ENCODE assay signal across 11 cellular contexts in the genomic region with DNA sequence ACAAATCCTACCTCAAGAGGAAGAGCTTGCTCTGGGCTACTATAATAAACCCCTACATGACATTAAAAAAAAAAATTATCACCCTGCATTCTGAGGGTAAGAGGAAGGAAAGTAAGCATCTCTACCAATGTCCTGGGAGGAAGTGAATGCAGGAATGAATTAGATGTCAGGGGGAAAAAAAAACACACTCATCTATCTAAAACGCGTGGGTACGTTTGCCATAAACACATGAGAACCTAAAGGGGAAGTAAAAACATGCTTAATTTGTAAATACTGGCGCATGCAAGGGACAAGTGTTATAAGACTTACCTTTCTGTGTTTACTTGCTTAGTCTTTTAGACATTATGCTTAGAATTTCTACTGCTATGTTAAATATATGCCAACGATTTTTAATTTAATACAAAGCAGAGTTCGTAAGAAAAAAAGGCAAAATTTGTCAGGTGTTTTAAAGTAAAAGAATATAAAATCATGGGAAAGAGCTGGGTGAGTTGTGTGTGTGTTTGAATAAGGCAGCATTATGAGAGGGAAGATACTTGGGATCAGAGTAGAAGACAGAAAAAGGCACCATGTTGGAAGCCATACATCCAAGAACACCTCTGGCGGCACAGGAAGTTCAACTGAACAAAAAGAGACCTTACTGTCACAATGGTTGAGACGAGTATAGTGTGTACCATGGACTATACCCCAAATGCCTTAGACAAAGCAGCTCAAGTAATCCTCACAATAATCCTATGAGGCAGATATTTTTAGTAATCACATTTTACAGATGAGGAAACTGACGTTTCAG. TPM values are rescaled to one million over a fixed set of nuclear protein-coding genes. Genes with fewer than 3 reads are reported as not detected.
DNase-seq lines count a peak whose midpoint lies in the region; ATAC-seq, FAIRE-seq and TF ChIP-seq lines count a peak whose summit lies in the region.
"Had no signal": no experiment of that assay in that cellular context is flagged by ENCODE, and none has a peak within 500 bp of the region (broad histone marks: within the 10 kb centered on the region; RNA-seq: fewer than 3 reads in every experiment).

No MANE protein-coding gene starts in this region.

- CTCF ChIA-PET in HepG2 (lab: Yijun Ruan, JAX; ENCODE audit: low intra/inter-chr PET ratio, low total read pairs), result no interaction called here
- CTCF ChIA-PET in PC-9 (lab: Charles Lee), result no interaction called here

- no peaks in the 10 kb centered on the region for H3K9me3 Mint-ChIP-seq in type B pancreatic cell

- H3K36me3 Mint-ChIP-seq in type B pancreatic cell, result peaks cover 3% of the 10 kb centered on the region

- no peak for DNase-seq in HepG2 (ENCODE audit: low spot score)
- DNase-seq in right lobe of liver, result no peak
- DNase-seq in PC-9, result no peak
- DNase-seq in fibroblast of mammary gland (ENCODE audit: low read depth), result no peak
- no peak for DNase-seq in type B pancreatic cell (ENCODE audit: extremely low spot score, unreplicated experiment)
- no peak for DNase-seq in occipital lobe (lab: John Stamatoyannopoulos, UW)
- DNase-seq: activated gamma-delta T cell treated with Interleukin-2 at 50 U/mL for 16 hours, GDM1, NCI-H2171 treated with DMSO at 0.1 percent for 48 hours had no signal

- intact Hi-C loops in HepG2 (cut with micrococcal nuclease; ENCODE audit: unreplicated experiment), result loop anchor here (5.0 kb wide), 2 partner anchors 38 to 53 kb away; a partner anchor contains a TSS
- intact Hi-C loops in right lobe of liver (cut with DNase I), result no loop called here
- intact Hi-C loops in PC-9 (cut with micrococcal nuclease; ENCODE audit: unreplicated experiment), result no loop called here

- H3K27me3 Mint-ChIP-seq in type B pancreatic cell, result no peaks in the 10 kb centered on the region

- TSS peak; percentile 57 for BruUV-seq in HepG2 (replicated peaks; lab: Mats Ljungman, UMichigan)
- BruUV-seq in PC-9 (replicated peaks; lab: Mats Ljungman, UMichigan), result no TSS peak

- H3K4me1 ChIP-seq in HepG2 (ENCODE audit: insufficient read depth, low read length) (peaks cover 65% of the 10 kb centered on the region), right lobe of liver (peaks cover 0 to 17% (median 3%) of the 10 kb centered on the region in 4 donors), PC-9 (replicated peaks; ENCODE audit: insufficient read depth) (peaks cover 19% of the 10 kb centered on the region)

- no peak overlapping the region for H2AFZ ChIP-seq in HepG2 (ENCODE audit: low read length)
- no peak overlapping the region for H2AFZ ChIP-seq in PC-9

- in situ Hi-C loops in HepG2 (cut with HindIII; ENCODE audit: extremely low pct_ligation_motif_present, low pct_unique_long_range_greater_than_20kb), result no loop called here

- H3K4me3 Mint-ChIP-seq in type B pancreatic cell, result peak overlapping the region; percentile 90

- H3K9ac ChIP-seq in HepG2 (ENCODE audit: insufficient read depth, low read depth, low read length), result peak overlapping the region; percentile 88

- H3K4me1 Mint-ChIP-seq in type B pancreatic cell (ENCODE audit: unreplicated experiment), result peaks cover 27% of the 10 kb centered on the region

- H3K9me3 ChIP-seq in HepG2 (ENCODE audit: low read length) (no peaks in the 10 kb centered on the region), right lobe of liver (no peaks in the 10 kb centered on the region), PC-9 (ENCODE audit: insufficient read depth, low read depth) (no peaks in the 10 kb centered on the region)

- H3K27ac ChIP-seq in HepG2 (ENCODE audit: extremely low read length, insufficient read depth, low read length) (no peak overlapping the region), right lobe of liver (no peak overlapping the region), PC-9 (no peak overlapping the region)

- H3K79me2 ChIP-seq in HepG2 (ENCODE audit: insufficient read depth, low read length) (peaks cover 11% of the 10 kb centered on the region), PC-9 (ENCODE audit: low read depth) (peaks cover 28% of the 10 kb centered on the region)

- H3K27ac Mint-ChIP-seq in type B pancreatic cell, result peak overlapping the region; percentile 12

- H3K4me2 ChIP-seq in HepG2 (ENCODE audit: low read depth, low read length) (peak overlapping the region; percentile 94), PC-9 (peak overlapping the region; percentile 88)

- H3K4me3 ChIP-seq in HepG2 (replicated peaks in 1 of 3; ENCODE audit: insufficient read depth in 1 of 3, low read depth in 2 of 3, low read length in 3 of 3) (peak overlapping the region; percentile 97 to 99 (median 99); a peak in 4 of 6 replicates), right lobe of liver (peak overlapping the region in 1 of 3 donors; percentile 71), PC-9 (peak overlapping the region; percentile 82; the same call in 1 of the 2 replicates), fibroblast of mammary gland (ENCODE audit: control insufficient read depth, low read depth, low read length) (peak overlapping the region; percentile 90)

- TF ChIP-seq EP300 in HepG2 (IDR thresholded peaks at IDR 0.05; ENCODE audit: low read depth in 2 of 2, low read length in 2 of 2) (no peak), HepG2 (CRISPR knock-in tag; IDR thresholded peaks at IDR 0.05; ENCODE audit: borderline replicate concordance) (no peak)

- WGBS in HepG2 (ENCODE audit: low lambda C conversion rate), result 76% methylated on average over 9 of the region's 9 CpGs
- 62% methylated on average over 9 of the region's 9 CpGs for WGBS in right lobe of liver (ENCODE audit: insufficient coverage, low coverage, low lambda C conversion rate, missing lambda C conversion rate)

- no peaks in the 10 kb centered on the region; the same call in none of the 2 replicates for H3F3A ChIP-seq in PC-9 (ENCODE audit: insufficient read depth, low read depth)

- TF ChIP-seq CTCF in HepG2 (CRISPR knock-in tag; IDR thresholded peaks at IDR 0.05) (no peak), right lobe of liver (IDR thresholded peaks at IDR 0.05) (no peak), PC-9 (conservative IDR thresholded peaks at IDR 0.05) (no peak), fibroblast of mammary gland (conservative IDR thresholded peaks at IDR 0.05; ENCODE audit: control insufficient read depth, insufficient read depth, low read depth, low read length) (no peak), type B pancreatic cell (conservative IDR thresholded peaks at IDR 0.05) (no peak)

- no peak for FAIRE-seq in HepG2 (lab: Jason Lieb, UNC)

- TF ChIP-seq POLR2A in HepG2 (IDR thresholded peaks at IDR 0.05; ENCODE audit: insufficient read depth in 1 of 2, low read depth in 2 of 2, low read length in 2 of 2), result no peak
- TF ChIP-seq POLR2A in right lobe of liver (IDR thresholded peaks at IDR 0.05), result no peak

- POLR2A ChIA-PET in HepG2 (lab: Yijun Ruan, JAX) (no interaction called here), PC-9 (lab: Charles Lee; ENCODE audit: unreplicated experiment) (interaction anchor here (0.5 to 1.0 kb wide), 4 partner anchors 14 to 149 kb away, joined by 3 to 19 read pairs (median 4); no protein-coding TSS in a partner anchor)

- ATAC-seq in HepG2 (no peak), right lobe of liver (no peak), HG03045 (IDR thresholded peaks at IDR 0.05; ENCODE audit: unreplicated experiment) (no peak)
- no peak for ATAC-seq in activated CD4-positive, CD25-positive, alpha-beta regulatory T cell treated with anti-CD3 and anti-CD28 coated beads, Interleukin-2, amount 50 U/mL, for 24 hours

- no peaks in the 10 kb centered on the region for H3K27me3 ChIP-seq in HepG2 (ENCODE audit: control insufficient read depth in 1 of 2, insufficient read depth in 2 of 2, low read length in 2 of 2)
- no peaks in the 10 kb centered on the region for H3K27me3 ChIP-seq in right lobe of liver
- no peaks in the 10 kb centered on the region for H3K27me3 ChIP-seq in PC-9 (ENCODE audit: insufficient read depth, low read depth)

- no peak for TF ChIP-seq RAD21 in HepG2 (CRISPR knock-in tag; IDR thresholded peaks at IDR 0.05)

- H4K20me1 ChIP-seq in HepG2 (ENCODE audit: insufficient read depth, low read length) (no peaks in the 10 kb centered on the region), PC-9 (ENCODE audit: insufficient read depth) (no peaks in the 10 kb centered on the region)

- H3K36me3 ChIP-seq in HepG2 (replicated peaks in 1 of 2; ENCODE audit: control insufficient read depth in 1 of 2, insufficient read depth in 2 of 2, low read length in 2 of 2) (no peaks in the 10 kb centered on the region), right lobe of liver (no peaks in the 10 kb centered on the region), PC-9 (ENCODE audit: low read depth) (no peaks in the 10 kb centered on the region)

- H3K9me2 ChIP-seq in PC-9 (ENCODE audit: insufficient read depth), result no peaks in the 10 kb centered on the region

RNA-seq across cellular contexts. Expression of a gene that starts 1.5 kb away (rescaled TPM):
- 11.7 and 17.5 TPM in 2 replicates for total RNA-seq in HepG2 (2016; rRNA removed; fragmentation: Illumina TruSeq; extraction: Trizol)
- total RNA-seq in HepG2 (2016; cell fraction: cytosol; rRNA removed; fragmentation: Illumina TruSeq; extraction: Trizol; ENCODE audit: low read depth), result 0.71 TPM in 2 replicates
- total RNA-seq in HepG2 (2016; cell fraction: insoluble cytoplasmic fraction; rRNA removed; fragmentation: Illumina TruSeq; extraction: Trizol), result 11.1 and 18.2 TPM in 2 replicates
- total RNA-seq in HepG2 (2016; cell fraction: membrane; rRNA removed; fragmentation: Illumina TruSeq; extraction: Trizol), result 4.1 and 4.7 TPM in 2 replicates
- 8.0 and 8.7 TPM in 2 replicates for total RNA-seq in HepG2 (2016; cell fraction: nucleus; rRNA removed; fragmentation: Illumina TruSeq; extraction: Trizol)
- polyA plus RNA-seq in HepG2 (2011; rRNA removed), result 4.7 and 6.0 TPM in 2 replicates
- polyA plus RNA-seq in HepG2 (2011; cell fraction: cytosol; rRNA removed), result 3.0 and 4.2 TPM in 2 replicates
- polyA plus RNA-seq in HepG2 (2011; cell fraction: nucleus; rRNA removed), result 2.7 and 3.4 TPM in 2 replicates
- 5.0 and 5.4 TPM in 2 replicates for polyA plus RNA-seq in HepG2 (2012)
- polyA plus RNA-seq in HepG2 (2016; cell fraction: cytosol; fragmentation: Illumina TruSeq; extraction: Trizol; ENCODE audit: low read depth), result 0.28 and 0.33 TPM in 2 replicates
- 10.5 and 10.6 TPM in 2 replicates for polyA plus RNA-seq in HepG2 (2016; cell fraction: insoluble cytoplasmic fraction; fragmentation: Illumina TruSeq; extraction: Trizol; ENCODE audit: low read depth)
- polyA plus RNA-seq in HepG2 (2016; cell fraction: membrane; fragmentation: Illumina TruSeq; extraction: Trizol; ENCODE audit: low read depth), result 1.5 and 1.7 TPM in 2 replicates
- 8.9 and 9.4 TPM in 2 replicates for polyA plus RNA-seq in HepG2 (2016; cell fraction: nucleus; fragmentation: Illumina TruSeq; extraction: Trizol; ENCODE audit: insufficient read depth, low read depth)
- 12.8 and 15.2 TPM in 2 replicates for polyA minus RNA-seq in HepG2 (2011; rRNA and poly(A)+ RNA removed; ENCODE audit: low replicate concordance)
- 7.1 and 8.6 TPM in 2 replicates for polyA minus RNA-seq in HepG2 (2011; cell fraction: cytosol; rRNA and poly(A)+ RNA removed)
- 5.3 and 7.1 TPM in 2 replicates for polyA minus RNA-seq in HepG2 (2011; cell fraction: nucleus; rRNA and poly(A)+ RNA removed)
- 1 to 10 TPM; 2.5 to 4.4 (median 3.1) TPM for total RNA-seq in right lobe of liver
- 32.1 and 42.6 TPM in 2 replicates for total RNA-seq in PC-9 (2021)
- total RNA-seq in type B pancreatic cell (ENCODE audit: low replicate concordance), result 17.4 and 17.5 TPM in 2 replicates
- 27.6 TPM for total RNA-seq in occipital lobe

RNA-seq across cellular contexts. Expression of a gene that starts 1.8 kb away (rescaled TPM):
- total RNA-seq in HepG2 (2016; rRNA removed; fragmentation: Illumina TruSeq; extraction: Trizol), result 1.3 and 2.0 TPM in 2 replicates
- total RNA-seq in HepG2 (2016; cell fraction: cytosol; rRNA removed; fragmentation: Illumina TruSeq; extraction: Trizol; ENCODE audit: low read depth), result 0.40 TPM in 1 of 2 replicates, not detected in the other
- 1.4 and 3.0 TPM in 2 replicates for total RNA-seq in HepG2 (2016; cell fraction: insoluble cytoplasmic fraction; rRNA removed; fragmentation: Illumina TruSeq; extraction: Trizol)
- 0.10 and 0.49 TPM in 2 replicates for total RNA-seq in HepG2 (2016; cell fraction: membrane; rRNA removed; fragmentation: Illumina TruSeq; extraction: Trizol)
- total RNA-seq in HepG2 (2016; cell fraction: nucleus; rRNA removed; fragmentation: Illumina TruSeq; extraction: Trizol), result 1.1 TPM in 2 replicates
- polyA plus RNA-seq in HepG2 (2011; rRNA removed), result 0.09 TPM in 2 replicates
- 0.11 TPM in 1 of 2 replicates, not detected in the other for polyA plus RNA-seq in HepG2 (2011; cell fraction: cytosol; rRNA removed)
- 0.05 and 0.24 TPM in 2 replicates for polyA plus RNA-seq in HepG2 (2011; cell fraction: nucleus; rRNA removed)
- 0.05 TPM in 1 of 2 replicates, not detected in the other for polyA plus RNA-seq in HepG2 (2012)
- 0.11 TPM in 1 of 2 replicates, not detected in the other for polyA plus RNA-seq in HepG2 (2016; cell fraction: cytosol; fragmentation: Illumina TruSeq; extraction: Trizol; ENCODE audit: low read depth)
- 0.82 and 1.2 TPM in 2 replicates for polyA plus RNA-seq in HepG2 (2016; cell fraction: insoluble cytoplasmic fraction; fragmentation: Illumina TruSeq; extraction: Trizol; ENCODE audit: low read depth)
- polyA plus RNA-seq in HepG2 (2016; cell fraction: membrane; fragmentation: Illumina TruSeq; extraction: Trizol; ENCODE audit: low read depth), result 0.07 and 0.10 TPM in 2 replicates
- 0.47 and 0.82 TPM in 2 replicates for polyA plus RNA-seq in HepG2 (2016; cell fraction: nucleus; fragmentation: Illumina TruSeq; extraction: Trizol; ENCODE audit: insufficient read depth, low read depth)
- 0.51 TPM in 1 of 2 replicates, not detected in the other for polyA minus RNA-seq in HepG2 (2011; rRNA and poly(A)+ RNA removed; ENCODE audit: low replicate concordance)
- not detected in 2 replicates for polyA minus RNA-seq in HepG2 (2011; cell fraction: cytosol; rRNA and poly(A)+ RNA removed)
- 0.39 TPM in 1 of 2 replicates, not detected in the other for polyA minus RNA-seq in HepG2 (2011; cell fraction: nucleus; rRNA and poly(A)+ RNA removed)
- total RNA-seq in right lobe of liver, result under 1 TPM in 4 of 6 experiments, not detected in 2; 0.12 to 0.42 (median 0.31) TPM
- 4.8 and 7.8 TPM in 2 replicates for total RNA-seq in PC-9 (2021)
- total RNA-seq in type B pancreatic cell (ENCODE audit: low replicate concordance), result 4.0 and 9.7 TPM in 2 replicates
- total RNA-seq in occipital lobe, result 8.1 TPM

RNA-seq across cellular contexts. Expression of a gene that starts 48.0 kb away (rescaled TPM):
- total RNA-seq in HepG2 (2016; rRNA removed; fragmentation: Illumina TruSeq; extraction: Trizol) (0.24 TPM in 1 of 2 replicates, not detected in the other), right lobe of liver (under 1 TPM in 4 of 6 experiments, not detected in 2; 0.20 to 0.47 (median 0.37) TPM), PC-9 (2021) (2.0 and 2.1 TPM in 2 replicates), type B pancreatic cell (ENCODE audit: low replicate concordance) (0.46 and 0.57 TPM in 2 replicates), occipital lobe (0.16 TPM)
- total RNA-seq in HepG2 (2016; cell fraction: cytosol; rRNA removed; fragmentation: Illumina TruSeq; extraction: Trizol; ENCODE audit: low read depth), result 0.20 and 0.35 TPM in 2 replicates
- 0.09 and 0.17 TPM in 2 replicates for total RNA-seq in HepG2 (2016; cell fraction: insoluble cytoplasmic fraction; rRNA removed; fragmentation: Illumina TruSeq; extraction: Trizol)
- total RNA-seq in HepG2 (2016; cell fraction: membrane; rRNA removed; fragmentation: Illumina TruSeq; extraction: Trizol), result 0.12 and 0.17 TPM in 2 replicates
- total RNA-seq in HepG2 (2016; cell fraction: nucleus; rRNA removed; fragmentation: Illumina TruSeq; extraction: Trizol), result 0.38 and 0.43 TPM in 2 replicates
- polyA plus RNA-seq in HepG2 (2011; rRNA removed), result 0.41 and 0.71 TPM in 2 replicates
- polyA plus RNA-seq in HepG2 (2011; cell fraction: cytosol; rRNA removed), result 0.08 and 0.10 TPM in 2 replicates
- 1.8 and 2.3 TPM in 2 replicates for polyA plus RNA-seq in HepG2 (2011; cell fraction: nucleus; rRNA removed)
- polyA plus RNA-seq in HepG2 (2012), result 0.65 and 0.83 TPM in 2 replicates
- not detected in 2 replicates for polyA plus RNA-seq in HepG2 (2016; cell fraction: cytosol; fragmentation: Illumina TruSeq; extraction: Trizol; ENCODE audit: low read depth)
- polyA plus RNA-seq in HepG2 (2016; cell fraction: insoluble cytoplasmic fraction; fragmentation: Illumina TruSeq; extraction: Trizol; ENCODE audit: low read depth), result 0.12 TPM in 1 of 2 replicates, not detected in the other
- polyA plus RNA-seq in HepG2 (2016; cell fraction: membrane; fragmentation: Illumina TruSeq; extraction: Trizol; ENCODE audit: low read depth), result 0.12 TPM in 1 of 2 replicates, not detected in the other
- polyA plus RNA-seq in HepG2 (2016; cell fraction: nucleus; fragmentation: Illumina TruSeq; extraction: Trizol; ENCODE audit: insufficient read depth, low read depth), result 0.67 and 1.4 TPM in 2 replicates
- polyA minus RNA-seq in HepG2 (2011; rRNA and poly(A)+ RNA removed; ENCODE audit: low replicate concordance), result 0.23 and 0.42 TPM in 2 replicates
- not detected in 2 replicates for polyA minus RNA-seq in HepG2 (2011; cell fraction: cytosol; rRNA and poly(A)+ RNA removed)
- 0.62 and 1.5 TPM in 2 replicates for polyA minus RNA-seq in HepG2 (2011; cell fraction: nucleus; rRNA and poly(A)+ RNA removed)

RNA-seq across cellular contexts. Expression of a gene that starts 54.5 kb away (rescaled TPM):
- 26.9 and 27.6 TPM in 2 replicates for total RNA-seq in HepG2 (2016; rRNA removed; fragmentation: Illumina TruSeq; extraction: Trizol)
- 6.7 and 6.9 TPM in 2 replicates for total RNA-seq in HepG2 (2016; cell fraction: cytosol; rRNA removed; fragmentation: Illumina TruSeq; extraction: Trizol; ENCODE audit: low read depth)
- 26.1 and 26.7 TPM in 2 replicates for total RNA-seq in HepG2 (2016; cell fraction: insoluble cytoplasmic fraction; rRNA removed; fragmentation: Illumina TruSeq; extraction: Trizol)
- total RNA-seq in HepG2 (2016; cell fraction: membrane; rRNA removed; fragmentation: Illumina TruSeq; extraction: Trizol), result 10.4 TPM in 2 replicates
- total RNA-seq in HepG2 (2016; cell fraction: nucleus; rRNA removed; fragmentation: Illumina TruSeq; extraction: Trizol), result 19.7 and 22.0 TPM in 2 replicates
- 14.4 and 15.7 TPM in 2 replicates for polyA plus RNA-seq in HepG2 (2011; rRNA removed)
- 15.4 and 20.2 TPM in 2 replicates for polyA plus RNA-seq in HepG2 (2011; cell fraction: cytosol; rRNA removed)
- 25.0 and 27.1 TPM in 2 replicates for polyA plus RNA-seq in HepG2 (2011; cell fraction: nucleus; rRNA removed)
- polyA plus RNA-seq in HepG2 (2012), result 18.1 and 18.4 TPM in 2 replicates
- polyA plus RNA-seq in HepG2 (2016; cell fraction: cytosol; fragmentation: Illumina TruSeq; extraction: Trizol; ENCODE audit: low read depth), result 4.9 and 5.3 TPM in 2 replicates
- 29.6 and 30.1 TPM in 2 replicates for polyA plus RNA-seq in HepG2 (2016; cell fraction: insoluble cytoplasmic fraction; fragmentation: Illumina TruSeq; extraction: Trizol; ENCODE audit: low read depth)
- polyA plus RNA-seq in HepG2 (2016; cell fraction: membrane; fragmentation: Illumina TruSeq; extraction: Trizol; ENCODE audit: low read depth), result 7.6 and 9.5 TPM in 2 replicates
- 20.3 and 23.0 TPM in 2 replicates for polyA plus RNA-seq in HepG2 (2016; cell fraction: nucleus; fragmentation: Illumina TruSeq; extraction: Trizol; ENCODE audit: insufficient read depth, low read depth)
- polyA minus RNA-seq in HepG2 (2011; rRNA and poly(A)+ RNA removed; ENCODE audit: low replicate concordance), result 25.0 and 25.5 TPM in 2 replicates
- polyA minus RNA-seq in HepG2 (2011; cell fraction: cytosol; rRNA and poly(A)+ RNA removed), result 3.9 and 5.6 TPM in 2 replicates
- polyA minus RNA-seq in HepG2 (2011; cell fraction: nucleus; rRNA and poly(A)+ RNA removed), result 37.7 and 42.4 TPM in 2 replicates
- total RNA-seq in right lobe of liver, result 100 to 1,000 TPM in 1 of 6 experiments, 10 to 100 TPM in 5; 31.1 to 123 (median 50.0) TPM
- total RNA-seq in PC-9 (2021), result 135 and 195 TPM in 2 replicates
- 16.0 and 18.9 TPM in 2 replicates for total RNA-seq in type B pancreatic cell (ENCODE audit: low replicate concordance)
- total RNA-seq in occipital lobe, result 6.7 TPM

RNA-seq across cellular contexts. Expression of a gene that starts 54.7 kb away (rescaled TPM):
- 7.9 and 15.9 TPM in 2 replicates for total RNA-seq in HepG2 (2016; rRNA removed; fragmentation: Illumina TruSeq; extraction: Trizol)
- total RNA-seq in HepG2 (2016; cell fraction: cytosol; rRNA removed; fragmentation: Illumina TruSeq; extraction: Trizol; ENCODE audit: low read depth), result 4.5 and 5.3 TPM in 2 replicates
- 5.7 and 18.9 TPM in 2 replicates for total RNA-seq in HepG2 (2016; cell fraction: insoluble cytoplasmic fraction; rRNA removed; fragmentation: Illumina TruSeq; extraction: Trizol)
- total RNA-seq in HepG2 (2016; cell fraction: membrane; rRNA removed; fragmentation: Illumina TruSeq; extraction: Trizol), result 5.6 and 9.7 TPM in 2 replicates
- total RNA-seq in HepG2 (2016; cell fraction: nucleus; rRNA removed; fragmentation: Illumina TruSeq; extraction: Trizol), result 26.2 and 26.6 TPM in 2 replicates
- polyA plus RNA-seq in HepG2 (2011; rRNA removed), result 15.3 and 17.7 TPM in 2 replicates
- 5.3 and 6.1 TPM in 2 replicates for polyA plus RNA-seq in HepG2 (2011; cell fraction: cytosol; rRNA removed)
- polyA plus RNA-seq in HepG2 (2011; cell fraction: nucleus; rRNA removed), result 104 and 129 TPM in 2 replicates
- polyA plus RNA-seq in HepG2 (2012), result 10.4 and 12.2 TPM in 2 replicates
- 5.4 and 5.6 TPM in 2 replicates for polyA plus RNA-seq in HepG2 (2016; cell fraction: cytosol; fragmentation: Illumina TruSeq; extraction: Trizol; ENCODE audit: low read depth)
- 10.3 and 13.4 TPM in 2 replicates for polyA plus RNA-seq in HepG2 (2016; cell fraction: insoluble cytoplasmic fraction; fragmentation: Illumina TruSeq; extraction: Trizol; ENCODE audit: low read depth)
- 8.1 and 9.6 TPM in 2 replicates for polyA plus RNA-seq in HepG2 (2016; cell fraction: membrane; fragmentation: Illumina TruSeq; extraction: Trizol; ENCODE audit: low read depth)
- polyA plus RNA-seq in HepG2 (2016; cell fraction: nucleus; fragmentation: Illumina TruSeq; extraction: Trizol; ENCODE audit: insufficient read depth, low read depth), result 96.8 and 106 TPM in 2 replicates
- polyA minus RNA-seq in HepG2 (2011; rRNA and poly(A)+ RNA removed; ENCODE audit: low replicate concordance), result 34.5 and 36.8 TPM in 2 replicates
- polyA minus RNA-seq in HepG2 (2011; cell fraction: cytosol; rRNA and poly(A)+ RNA removed), result 6.0 and 8.1 TPM in 2 replicates
- 38.1 and 42.3 TPM in 2 replicates for polyA minus RNA-seq in HepG2 (2011; cell fraction: nucleus; rRNA and poly(A)+ RNA removed)
- 10 to 100 TPM in 5 of 6 experiments, 1 to 10 TPM in 1; 5.5 to 15.9 (median 12.9) TPM for total RNA-seq in right lobe of liver
- 96.5 and 109 TPM in 2 replicates for total RNA-seq in PC-9 (2021)
- total RNA-seq in type B pancreatic cell (ENCODE audit: low replicate concordance), result 45.4 and 51.5 TPM in 2 replicates
- total RNA-seq in occipital lobe, result 11.5 TPM
